10 cellular contexts compared by ENCODE assay signal in the genomic region with DNA sequence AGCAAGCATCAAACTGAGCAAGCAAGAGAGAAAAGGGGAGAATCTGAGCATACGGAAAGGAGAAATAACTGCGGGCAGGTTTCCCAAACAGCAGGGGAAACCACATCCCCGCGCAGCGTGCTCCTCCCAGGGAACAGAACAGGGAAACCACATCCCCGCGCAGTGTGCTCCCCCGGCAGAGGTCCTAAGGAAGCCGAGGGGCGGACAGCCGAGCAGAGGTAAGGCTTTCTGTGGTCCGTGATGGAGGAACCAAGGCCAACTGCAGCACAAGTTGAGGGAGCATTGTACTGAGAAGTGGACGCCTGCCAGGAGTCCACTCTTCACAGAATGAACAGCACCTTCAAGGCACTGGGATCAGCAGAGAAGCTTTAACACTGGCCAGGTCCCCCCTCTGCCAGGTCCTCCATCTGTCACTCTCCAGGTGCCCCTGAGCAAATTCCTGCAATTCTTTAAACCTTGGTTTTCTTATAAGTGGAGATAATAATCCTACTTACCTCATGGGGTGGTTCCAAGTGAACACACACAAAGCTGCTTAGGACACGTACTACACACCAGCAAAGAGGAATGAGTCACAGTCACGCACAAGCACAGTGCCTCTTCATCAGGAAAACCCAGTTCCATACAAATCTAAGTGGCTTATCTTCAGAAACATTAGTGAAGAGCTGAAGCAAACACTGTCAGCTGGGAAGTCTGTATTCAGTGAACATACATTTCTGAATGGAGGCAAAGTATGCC. TPM values are rescaled to one million over a fixed set of nuclear protein-coding genes. Genes with fewer than 3 reads are reported as not detected.
DNase-seq lines count a peak whose midpoint lies in the region; ATAC-seq and TF ChIP-seq lines count a peak whose summit lies in the region.
"Had no signal": no experiment of that assay in that cellular context is flagged by ENCODE, and none has a peak within 500 bp of the region (broad histone marks: within the 10 kb centered on the region; RNA-seq: fewer than 3 reads in every experiment).

No MANE protein-coding gene starts in this region.

- TF ChIP-seq CTCF in smooth muscle cell (IDR thresholded peaks at IDR 0.05; ENCODE audit: borderline replicate concordance, insufficient read depth, poor library complexity, severe bottlenecking) (no peak), transverse colon (IDR thresholded peaks at IDR 0.05) (no peak)

- no peaks in the 10 kb centered on the region for H3K36me3 ChIP-seq in smooth muscle cell (ENCODE audit: low read depth)
- H3K36me3 ChIP-seq in transverse colon, result no peaks in the 10 kb centered on the region

- TF ChIP-seq EP300 in transverse colon (IDR thresholded peaks at IDR 0.05; ENCODE audit: low read depth), result no peak

- H3K4me1 ChIP-seq in smooth muscle cell (ENCODE audit: low read depth), result peaks cover 9% of the 10 kb centered on the region
- peaks cover 0 to 4% (median 0%) of the 10 kb centered on the region in 4 donors for H3K4me1 ChIP-seq in transverse colon
- H3K4me1 ChIP-seq: A549 had no signal

- no peaks in the 10 kb centered on the region for H4K20me1 ChIP-seq in smooth muscle cell (ENCODE audit: low read depth)

- intact Hi-C loops in transverse colon (cut with DNase I; ENCODE audit: low total_unique reads), result no loop called here

- no peak for TF ChIP-seq POLR2A in transverse colon (IDR thresholded peaks at IDR 0.05)

- H3K9ac ChIP-seq in smooth muscle cell (ENCODE audit: low read depth), result peak overlapping the region; percentile 78

- H3K9me3 ChIP-seq in smooth muscle cell (replicated peaks; ENCODE audit: low read depth) (no peaks in the 10 kb centered on the region), transverse colon (no peaks in the 10 kb centered on the region)
- H3K9me3 ChIP-seq: A549 had no signal

- no peak for ATAC-seq in GM18511 (IDR thresholded peaks at IDR 0.05; ENCODE audit: unreplicated experiment)

- H3K4me3 ChIP-seq in smooth muscle cell (no peak overlapping the region), transverse colon (no peak overlapping the region)
- H3K4me3 ChIP-seq: A549 had no signal

- peaks cover 8% of the 10 kb centered on the region for H3F3A ChIP-seq in smooth muscle cell (ENCODE audit: low read depth)

- WGBS in smooth muscle cell (ENCODE audit: low lambda C conversion rate), result 82% methylated on average over 15 of the region's 15 CpGs
- WGBS in transverse colon (ENCODE audit: low coverage in 1 of 2), 2 donors, result 77% methylated on average over 15 of the region's 15 CpGs; no CpG with 5 or more reads in 1 of the 2 donors

- peak; percentile 75 for DNase-seq in SIG-M5 treated with dmso at 0.1 percent for 504 hours (lab: John Stamatoyannopoulos, UW; ENCODE audit: unreplicated experiment)
- no peak for DNase-seq in SIG-M5 (lab: John Stamatoyannopoulos, UW)
- peak; percentile 35 for DNase-seq in RPMI7951 (ENCODE audit: low read depth)
- peak; percentile 49 for DNase-seq in fibroblast of peridontal ligament (ENCODE audit: extremely low read depth)
- no peak for DNase-seq in smooth muscle cell (lab: John Stamatoyannopoulos, UW; ENCODE audit: unreplicated experiment)
- DNase-seq in transverse colon, result no peak
- DNase-seq in activated CD4-positive, alpha-beta T cell treated with anti-CD3 and anti-CD28 coated beads, Interleukin-2, amount 50 U/mL, for 1 hour, result no peak
- DNase-seq: NCI-H446 treated with DMSO at 0.1 percent for 48 hours had no signal

- peak overlapping the region; percentile 64 for H3K4me2 ChIP-seq in smooth muscle cell
- H3K4me2 ChIP-seq: A549 had no signal

- H3K27me3 ChIP-seq in smooth muscle cell (ENCODE audit: low read depth) (no peaks in the 10 kb centered on the region), transverse colon (no peaks in the 10 kb centered on the region)

- H3K79me2 ChIP-seq in smooth muscle cell (ENCODE audit: low read depth), result no peaks in the 10 kb centered on the region

- H2AFZ ChIP-seq in smooth muscle cell (ENCODE audit: low read depth), result no peak overlapping the region

- peak overlapping the region; percentile 93 for H3K27ac ChIP-seq in smooth muscle cell (ENCODE audit: low read depth)
- H3K27ac ChIP-seq in transverse colon, result no peak overlapping the region
- H3K27ac ChIP-seq: A549 had no signal

- in situ Hi-C loops in transverse colon (cut with MboI; ENCODE audit: low pct_ligation_motif_present in 1 of 4, low pct_unique_long_range_greater_than_20kb in 1 of 4, low sequenced_read_pairs in 3 of 4), result loop anchor here in 1 of 4 donors (10.0 kb wide), 1 partner anchor 121 kb away; no protein-coding TSS in a partner anchor

RNA-seq across cellular contexts. Expression of a gene that starts 23.0 kb away (rescaled TPM):
- 97.8 and 112 TPM in 2 replicates for total RNA-seq in RPMI7951 (2014; rRNA removed; shearing (Covaris generic))
- total RNA-seq in smooth muscle cell (111 TPM in 2 replicates), transverse colon (100 to 1,000 TPM in 2 of 4 donors, 10 to 100 TPM in 2; 69.5 to 149 (median 103) TPM)
- polyA plus RNA-seq in smooth muscle cell, result 146 and 159 TPM in 2 replicates

Comparison
In these comparisons a context has a peak if more than half of its experiments do, and no peak if none do; other contexts are left out.
1. DNase-seq: peak in SIG-M5 treated with dmso at 0.1 percent for 504 hours (single experiment), RPMI7951 (single experiment) and fibroblast of peridontal ligament (single experiment); none in SIG-M5 (single experiment), smooth muscle cell (single experiment), transverse colon (single experiment) and activated CD4-positive, alpha-beta T cell treated with anti-CD3 and anti-CD28 coated beads, Interleukin-2, amount 50 U/mL, for 1 hour (single experiment).